Comparison of ENCODE assay signal across 8 cellular contexts in genomic region chr13:97109841-97110492, GRCh38.
DNase-seq lines count a peak whose midpoint lies in the region; ATAC-seq lines count a peak whose summit lies in the region.

No MANE protein-coding gene starts in this region.

- H3K14ac ChIP-seq in mesenchymal stem cell (ENCODE audit: low read length in 2 of 2): no peak overlapping the region

- DNase-seq in CD4-positive, alpha-beta memory T cell: peak; percentile 74 to 83 (median 78)
- peak; percentile 69 for DNase-seq in NCI-H82 treated with DMSO at 0.1 percent for 48 hours (lab: John Stamatoyannopoulos, UW; ENCODE audit: unreplicated experiment)
- peak; percentile 94 for DNase-seq in activated CD8-positive, alpha-beta memory T cell treated with anti-CD3 and anti-CD28 coated beads for 24 hours
- peak; percentile 64 to 69 (median 69) for DNase-seq in effector memory CD4-positive, alpha-beta T cell
- DNase-seq in mesenchymal stem cell: peak; percentile 89
- DNase-seq in stimulated activated CD8-positive, alpha-beta memory T cell treated with anti-CD3 and anti-CD28 coated beads, Interleukin-15, amount 100 ng/mL, for 1 hour (ENCODE audit: low read depth): peak; percentile 68

- H3K27me3 Mint-ChIP-seq in CD4-positive, alpha-beta memory T cell: peaks cover 0 to 8% of the 10 kb centered on the region in 2 donors

- no peak overlapping the region for H3K4me2 ChIP-seq in mesenchymal stem cell (ENCODE audit: low read length, poor library complexity, severe bottlenecking)

- peak overlapping the region in 6 of 8 donors; percentile 32 to 73 (median 52) for H3K4me3 Mint-ChIP-seq in CD4-positive, alpha-beta memory T cell

- no peak overlapping the region for H2BK12ac ChIP-seq in mesenchymal stem cell (ENCODE audit: low read length in 2 of 2)

- no peak overlapping the region for H2BK15ac ChIP-seq in mesenchymal stem cell (ENCODE audit: low read depth, poor library complexity, severe bottlenecking)

- no peaks in the 10 kb centered on the region for H3K36me3 Mint-ChIP-seq in CD4-positive, alpha-beta memory T cell

- no peak overlapping the region for H3K4ac ChIP-seq in mesenchymal stem cell (ENCODE audit: low read depth in 1 of 2, low read length in 2 of 2)

- H3K4me1 ChIP-seq in CD4-positive, alpha-beta memory T cell (ENCODE audit: insufficient read depth, low read length): peaks cover 16% of the 10 kb centered on the region
- H3K4me1 ChIP-seq in effector memory CD4-positive, alpha-beta T cell (ENCODE audit: control insufficient read depth, insufficient read depth, low read length, poor library complexity, severe bottlenecking): peaks cover 6% of the 10 kb centered on the region
- H3K4me1 ChIP-seq in mesenchymal stem cell (ENCODE audit: control insufficient read depth, insufficient read depth, low read depth, low read length): peaks cover 22% of the 10 kb centered on the region

- CTCF ChIA-PET in CD4-positive, alpha-beta memory T cell (lab: Charles Lee; ENCODE audit: partially characterized antibody): interaction anchor here (0.6 to 10.6 kb wide), 67 partner anchors 9 to 692 kb away, joined by 3 to 443 read pairs (median 5); partner anchors contain the start of gene MBNL2

- H2BK120ac ChIP-seq in mesenchymal stem cell (ENCODE audit: low read depth, low read length): peak overlapping the region; percentile 27

- H4K8ac ChIP-seq in mesenchymal stem cell (ENCODE audit: low read length): no peak overlapping the region

- H2AK5ac ChIP-seq in mesenchymal stem cell (ENCODE audit: low read length, severe bottlenecking): peak overlapping the region; percentile 50

- peak overlapping the region in 1 of 2 experiments; percentile 23 for H3K18ac ChIP-seq in mesenchymal stem cell (ENCODE audit: low read depth in 1 of 2, low read length in 2 of 2)

- H3K9me3 Mint-ChIP-seq in CD4-positive, alpha-beta memory T cell: no peaks in the 10 kb centered on the region

- H3K27me3 ChIP-seq in CD4-positive, alpha-beta memory T cell (ENCODE audit: insufficient read depth, low read length): no peaks in the 10 kb centered on the region
- no peaks in the 10 kb centered on the region for H3K27me3 ChIP-seq in effector memory CD4-positive, alpha-beta T cell (replicated peaks; ENCODE audit: control insufficient read depth, insufficient read depth, low read length, poor library complexity, severe bottlenecking)
- H3K27me3 ChIP-seq in mesenchymal stem cell (ENCODE audit: control insufficient read depth in 1 of 2, insufficient read depth in 1 of 2, low read length in 2 of 2): no peaks in the 10 kb centered on the region

- peak overlapping the region in 6 of 7 donors; percentile 13 to 91 (median 53) for H3K27ac Mint-ChIP-seq in CD4-positive, alpha-beta memory T cell

- H3K9me3 ChIP-seq in CD4-positive, alpha-beta memory T cell (ENCODE audit: control insufficient read depth in 1 of 2, low read length in 2 of 2): no peaks in the 10 kb centered on the region
- no peaks in the 10 kb centered on the region for H3K9me3 ChIP-seq in effector memory CD4-positive, alpha-beta T cell (ENCODE audit: control insufficient read depth, low read length)
- H3K9me3 ChIP-seq in mesenchymal stem cell (ENCODE audit: control insufficient read depth, low read length): no peaks in the 10 kb centered on the region

- H3K79me1 ChIP-seq in mesenchymal stem cell (replicated peaks; ENCODE audit: low read length, poor library complexity, severe bottlenecking): no peaks in the 10 kb centered on the region

- no peak overlapping the region for H2BK5ac ChIP-seq in mesenchymal stem cell (ENCODE audit: low read depth, low read length, poor library complexity, severe bottlenecking)

- H3K36me3 ChIP-seq in CD4-positive, alpha-beta memory T cell (ENCODE audit: insufficient read depth, low read length): no peaks in the 10 kb centered on the region
- H3K36me3 ChIP-seq in effector memory CD4-positive, alpha-beta T cell (ENCODE audit: control insufficient read depth, insufficient read depth, low read length): no peaks in the 10 kb centered on the region
- no peaks in the 10 kb centered on the region for H3K36me3 ChIP-seq in mesenchymal stem cell (ENCODE audit: control insufficient read depth in 1 of 2, insufficient read depth in 2 of 2, low read depth in 1 of 2, low read length in 2 of 2)

- WGBS in mesenchymal stem cell: 15% methylated on average over 34 of the region's 34 CpGs

- H4K91ac ChIP-seq in mesenchymal stem cell (ENCODE audit: low read length): peak overlapping the region; percentile 6

- H3K23ac ChIP-seq in mesenchymal stem cell (ENCODE audit: low read length in 2 of 2): no peak overlapping the region

- H2AFZ ChIP-seq in mesenchymal stem cell (ENCODE audit: low read depth, low read length): no peak overlapping the region

- H3K4me3 ChIP-seq in CD4-positive, alpha-beta memory T cell (ENCODE audit: low read length in 2 of 2): no peak overlapping the region
- no peak overlapping the region for H3K4me3 ChIP-seq in effector memory CD4-positive, alpha-beta T cell (ENCODE audit: insufficient read depth, low read depth, low read length, poor library complexity, severe bottlenecking)
- peak overlapping the region in 1 of 2 experiments; percentile 61 for H3K4me3 ChIP-seq in mesenchymal stem cell (ENCODE audit: insufficient read depth in 1 of 2, low read depth in 1 of 2, low read length in 2 of 2)

- no peak overlapping the region for H3K27ac ChIP-seq in CD4-positive, alpha-beta memory T cell (ENCODE audit: low read depth, low read length)
- no peak overlapping the region for H3K27ac ChIP-seq in effector memory CD4-positive, alpha-beta T cell (ENCODE audit: insufficient read depth, low read length, poor library complexity, severe bottlenecking)
- no peak overlapping the region for H3K27ac ChIP-seq in mesenchymal stem cell (ENCODE audit: low read length, poor library complexity, severe bottlenecking)

- peak; percentile 97 for ATAC-seq in GM19463 (IDR thresholded peaks at IDR 0.05; ENCODE audit: unreplicated experiment)
- peak; percentile 97 for ATAC-seq in HG03571 (IDR thresholded peaks at IDR 0.05; ENCODE audit: unreplicated experiment)

- H3K9ac ChIP-seq in mesenchymal stem cell (ENCODE audit: low read length): peak overlapping the region; percentile 66

- peaks cover 9 to 14% (median 11%) of the 10 kb centered on the region in 4 donors for H3K4me1 Mint-ChIP-seq in CD4-positive, alpha-beta memory T cell

- intact Hi-C loops in CD4-positive, alpha-beta memory T cell (cut with micrococcal nuclease): loop anchor here (1.0 to 2.0 kb wide), 3 partner anchors 115 to 249 kb away; no protein-coding TSS in a partner anchor

- POLR2A ChIA-PET in CD4-positive, alpha-beta memory T cell (lab: Charles Lee; ENCODE audit: partially characterized antibody): interaction anchor here (1.1 to 2.3 kb wide), 5 partner anchors 116 to 323 kb away, joined by 3 to 11 read pairs (median 7); no protein-coding TSS in a partner anchor
